Comparison of ENCODE assay signal across 16 cellular contexts in genomic region chr9:100679834-100680233, GRCh38.
"Had no signal": no experiment of that assay in that cellular context is flagged by ENCODE, and none has a peak within 500 bp of the region (broad histone marks: within the 10 kb centered on the region; RNA-seq: fewer than 3 reads in every experiment).

No MANE protein-coding gene starts in this region.

- H3K36me3 ChIP-seq: adrenal gland, breast epithelium, esophagus squamous epithelium, neutrophil, tibial nerve had no signal

- DNase-seq: activated CD4-positive, alpha-beta memory T cell treated with anti-CD3 and anti-CD28 coated beads for 36 hours; activated gamma-delta T cell treated with Interleukin-2 at 50 U/mL for 16 hours; activated T-cell treated with anti-CD3 and anti-CD28 coated beads for 4 hours; adrenal gland; dermis blood vessel endothelial cell; effector memory CD4-positive, alpha-beta T cell; esophagus squamous epithelium; immature natural killer cell; left ventricle myocardium superior; naive thymus-derived CD4-positive, alpha-beta T cell; stimulated activated CD4-positive, alpha-beta T cell treated with anti-CD3 and anti-CD28 coated beads, Interleukin-12 subunit alpha, Interleukin-12 subunit beta, amount 100 ng/mL, for 4 hours; stimulated activated CD4-positive, alpha-beta T cell treated with anti-CD3 and anti-CD28 coated beads, Interleukin-2, amount 100 ng/mL, for 24 hours; stimulated activated naive CD4-positive, alpha-beta T cell treated with Interleukin-2 at 50 U/mL for 16 hours had no signal

- H3K27me3 ChIP-seq: breast epithelium, esophagus squamous epithelium, neutrophil, tibial nerve had no signal

- H3K4me3 ChIP-seq: adrenal gland, breast epithelium, esophagus squamous epithelium, tibial nerve had no signal

- H3K27ac ChIP-seq: adrenal gland, breast epithelium, esophagus squamous epithelium, neutrophil, tibial nerve had no signal

- ATAC-seq: left ventricle myocardium superior; naive thymus-derived CD4-positive, alpha-beta T cell had no signal

- H3K4me1 ChIP-seq: adrenal gland, breast epithelium, esophagus squamous epithelium, tibial nerve had no signal

- H3K9me3 ChIP-seq: adrenal gland, breast epithelium, esophagus squamous epithelium, neutrophil, tibial nerve had no signal
